Comparison of ENCODE assay signal across 20 cellular contexts in genomic region chr2:56287974-56288373, GRCh38.
A peak's percentile ranks its signal among the peaks of the same experiment; 100 is the strongest.
DNase-seq lines count a peak whose midpoint lies in the region; ATAC-seq, FAIRE-seq and TF ChIP-seq lines count a peak whose summit lies in the region.
"Had no signal": no experiment of that assay in that cellular context is flagged by ENCODE, and none has a peak within 500 bp of the region (broad histone marks: within the 10 kb centered on the region; RNA-seq: fewer than 3 reads in every experiment).

No MANE protein-coding gene starts in this region.

- POLR2A ChIA-PET in endothelial cell of umbilical vein (lab: Charles Lee): no interaction called here

- CTCF ChIA-PET in endothelial cell of umbilical vein (lab: Charles Lee): no interaction called here
- CTCF ChIA-PET in activated naive CD4-positive, alpha-beta T cell treated with anti-CD3 and anti-CD28 coated beads, Interleukin-2, amount 10 ng/mL, durations not matched to agents 7 days and 5 days (lab: Charles Lee): no interaction called here

- H3K9me1 ChIP-seq in endothelial cell of umbilical vein (replicated peaks; ENCODE audit: control insufficient read depth, extremely low read depth, insufficient read depth, low read length): no peaks in the 10 kb centered on the region

- no peak overlapping the region for H3K4me2 ChIP-seq in endothelial cell of umbilical vein (ENCODE audit: insufficient read depth, low read length)

- peak; percentile 43 for DNase-seq in Daoy (ENCODE audit: low read depth)
- peak; percentile 47 for DNase-seq in LHCN-M2 (ENCODE audit: low read depth)
- DNase-seq in endothelial cell of umbilical vein (ENCODE audit: low read depth, low spot score): peak; percentile 20
- DNase-seq in nephron progenitor cell: no peak
- no peak for DNase-seq in upper lobe of right lung
- DNase-seq in activated naive CD4-positive, alpha-beta T cell treated with anti-CD3 and anti-CD28 coated beads, Interleukin-2, amount 10 ng/mL, durations not matched to agents 7 days and 5 days: no peak
- no peak for DNase-seq in stimulated activated CD4-positive, alpha-beta T cell treated with anti-CD3 and anti-CD28 coated beads, Interleukin-12 subunit alpha, Interleukin-12 subunit beta, amount 100 ng/mL, for 4 hours
- DNase-seq: activated CD4-positive, alpha-beta T cell treated with anti-CD3 and anti-CD28 coated beads, Interleukin-2, amount 50 U/mL, for 4 hours; activated naive CD4-positive, alpha-beta T cell treated with anti-CD3 and anti-CD28 coated beads for 36 hours; activated T-cell treated with anti-CD3 and anti-CD28 coated beads for 4 hours; H7; head of caudate nucleus; midbrain; T-helper 1 cell had no signal

- H3K9me3 ChIP-seq in endothelial cell of umbilical vein (replicated peaks; ENCODE audit: control insufficient read depth, insufficient read depth, low read length) (no peaks in the 10 kb centered on the region), upper lobe of right lung (no peaks in the 10 kb centered on the region)

- H3K27me3 ChIP-seq in endothelial cell of umbilical vein (ENCODE audit: control insufficient read depth in 2 of 2, insufficient read depth in 2 of 2, low read length in 2 of 2) (no peaks in the 10 kb centered on the region), upper lobe of right lung (no peaks in the 10 kb centered on the region)
- H3K27me3 ChIP-seq: right atrium auricular region had no signal

- peak overlapping the region; percentile 64 for H3K27ac Mint-ChIP-seq in nephron progenitor cell
- no peak overlapping the region for H3K27ac Mint-ChIP-seq in activated naive CD4-positive, alpha-beta T cell treated with anti-CD3 and anti-CD28 coated beads, Interleukin-2, amount 10 ng/mL, durations not matched to agents 7 days and 5 days
- H3K27ac Mint-ChIP-seq: activated naive CD4-positive, alpha-beta T cell treated with anti-CD3 and anti-CD28 coated beads for 36 hours; dendritic cell treated with granulocyte-macrophage colony-stimulating factor and Interleukin-4, amounts not matched to agents 40 ng/mL and 50 ng/mL, for 4 days had no signal

- H3K4me3 Mint-ChIP-seq in nephron progenitor cell: no peak overlapping the region
- no peak overlapping the region for H3K4me3 Mint-ChIP-seq in activated naive CD4-positive, alpha-beta T cell treated with anti-CD3 and anti-CD28 coated beads, Interleukin-2, amount 10 ng/mL, durations not matched to agents 7 days and 5 days
- H3K4me3 Mint-ChIP-seq: activated naive CD4-positive, alpha-beta T cell treated with anti-CD3 and anti-CD28 coated beads for 36 hours; brain; dendritic cell treated with granulocyte-macrophage colony-stimulating factor and Interleukin-4, amounts not matched to agents 40 ng/mL and 50 ng/mL, for 4 days had no signal

- no peaks in the 10 kb centered on the region for H3K79me2 ChIP-seq in endothelial cell of umbilical vein (ENCODE audit: control insufficient read depth, insufficient read depth, low read length)

- no peak overlapping the region for H3K27ac ChIP-seq in endothelial cell of umbilical vein (ENCODE audit: insufficient read depth, low read depth, low read length)
- H3K27ac ChIP-seq in upper lobe of right lung: no peak overlapping the region
- H3K27ac ChIP-seq: right atrium auricular region had no signal

- no peak for FAIRE-seq in endothelial cell of umbilical vein (lab: Jason Lieb, UNC)
- FAIRE-seq: G401.6 had no signal

- no peak for ATAC-seq in upper lobe of right lung
- ATAC-seq in HG03108 (IDR thresholded peaks at IDR 0.05; ENCODE audit: unreplicated experiment): no peak
- ATAC-seq: Right ventricle myocardium inferior had no signal

- H3K9ac ChIP-seq in endothelial cell of umbilical vein (replicated peaks; ENCODE audit: extremely low read depth, insufficient read depth, low read length): no peak overlapping the region

- no TSS peak for BruUV-seq in endothelial cell of umbilical vein (replicated peaks; lab: Mats Ljungman, UMichigan)

- no peaks in the 10 kb centered on the region for H3K36me3 Mint-ChIP-seq in nephron progenitor cell (ENCODE audit: low read depth)
- no peaks in the 10 kb centered on the region for H3K36me3 Mint-ChIP-seq in activated naive CD4-positive, alpha-beta T cell treated with anti-CD3 and anti-CD28 coated beads, Interleukin-2, amount 10 ng/mL, durations not matched to agents 7 days and 5 days
- H3K36me3 Mint-ChIP-seq: brain had no signal

- no peak for TF ChIP-seq POLR2A in endothelial cell of umbilical vein (IDR thresholded peaks at IDR 0.05; ENCODE audit: low read depth, low read length)

- no peak overlapping the region for H3K4me3 ChIP-seq in endothelial cell of umbilical vein (replicated peaks in 1 of 3; ENCODE audit: insufficient read depth in 1 of 3, low read depth in 1 of 3, low read length in 3 of 3)
- H3K4me3 ChIP-seq in upper lobe of right lung: no peak overlapping the region
- H3K4me3 ChIP-seq: right atrium auricular region had no signal

- peaks cover 12% of the 10 kb centered on the region for H3K4me1 Mint-ChIP-seq in nephron progenitor cell
- no peaks in the 10 kb centered on the region for H3K4me1 Mint-ChIP-seq in activated naive CD4-positive, alpha-beta T cell treated with anti-CD3 and anti-CD28 coated beads, Interleukin-2, amount 10 ng/mL, durations not matched to agents 7 days and 5 days

- intact Hi-C loops in endothelial cell of umbilical vein (cut with micrococcal nuclease) (loop anchor here (5.0 kb wide), 1 partner anchor 101 kb away; no protein-coding TSS in a partner anchor), upper lobe of right lung (cut with DNase I) (no loop called here)

- no peaks in the 10 kb centered on the region for H3K27me3 Mint-ChIP-seq in nephron progenitor cell (ENCODE audit: low read depth, poor library complexity)
- H3K27me3 Mint-ChIP-seq in activated naive CD4-positive, alpha-beta T cell treated with anti-CD3 and anti-CD28 coated beads, Interleukin-2, amount 10 ng/mL, durations not matched to agents 7 days and 5 days: no peaks in the 10 kb centered on the region
- H3K27me3 Mint-ChIP-seq: dendritic cell treated with granulocyte-macrophage colony-stimulating factor and Interleukin-4, amounts not matched to agents 40 ng/mL and 50 ng/mL, for 4 days had no signal

- dilution Hi-C loops in endothelial cell of umbilical vein (cut with MboI; ENCODE audit: extremely low pct_ligation_motif_present, low sequenced_read_pairs): no loop called here

- TF ChIP-seq CTCF in endothelial cell of umbilical vein (IDR thresholded peaks at IDR 0.05; ENCODE audit: extremely low read depth in 1 of 2, insufficient read depth in 1 of 2, low read depth in 1 of 2, low read length in 2 of 2) (no peak), nephron progenitor cell (IDR thresholded peaks at IDR 0.05) (no peak), upper lobe of right lung (IDR thresholded peaks at IDR 0.05) (no peak)

- H3K9me3 Mint-ChIP-seq in nephron progenitor cell: peaks cover 9% of the 10 kb centered on the region
- no peaks in the 10 kb centered on the region for H3K9me3 Mint-ChIP-seq in activated naive CD4-positive, alpha-beta T cell treated with anti-CD3 and anti-CD28 coated beads, Interleukin-2, amount 10 ng/mL, durations not matched to agents 7 days and 5 days

- no peak overlapping the region for H2AFZ ChIP-seq in endothelial cell of umbilical vein (ENCODE audit: low read depth, low read length)

- H3K36me3 ChIP-seq in endothelial cell of umbilical vein (ENCODE audit: control insufficient read depth in 2 of 2, extremely low read depth in 1 of 2, insufficient read depth in 2 of 2, low read length in 2 of 2) (no peaks in the 10 kb centered on the region), upper lobe of right lung (no peaks in the 10 kb centered on the region)
- H3K36me3 ChIP-seq: right atrium auricular region had no signal

- H4K20me1 ChIP-seq in endothelial cell of umbilical vein (replicated peaks; ENCODE audit: control insufficient read depth, extremely low read depth, insufficient read depth, low read length): no peaks in the 10 kb centered on the region

- peaks cover 9% of the 10 kb centered on the region for H3K4me1 ChIP-seq in endothelial cell of umbilical vein (ENCODE audit: control insufficient read depth, extremely low read depth, insufficient read depth, low read length)
- no peaks in the 10 kb centered on the region for H3K4me1 ChIP-seq in upper lobe of right lung
- H3K4me1 ChIP-seq: right atrium auricular region had no signal

TF ChIP-seq in endothelial cell of umbilical vein, 7 proteins besides CTCF, POLR2A, EP300 and RAD21:
- no peak for TF ChIP-seq POLR2AphosphoS5 (IDR thresholded peaks at IDR 0.05; ENCODE audit: insufficient read depth, low read depth, low read length)
- TF ChIP-seq FOS (IDR thresholded peaks at IDR 0.05; ENCODE audit: borderline replicate concordance, insufficient read depth, low read length): peak; percentile 34

Comparison
In these comparisons a context has a peak if more than half of its experiments do, and no peak if none do; other contexts are left out.
1. DNase-seq: peak in Daoy (single experiment), LHCN-M2 (single experiment) and endothelial cell of umbilical vein (single experiment); none in nephron progenitor cell (single experiment), upper lobe of right lung (single experiment), activated naive CD4-positive, alpha-beta T cell treated with anti-CD3 and anti-CD28 coated beads, Interleukin-2, amount 10 ng/mL, durations not matched to agents 7 days and 5 days (single experiment) and stimulated activated CD4-positive, alpha-beta T cell treated with anti-CD3 and anti-CD28 coated beads, Interleukin-12 subunit alpha, Interleukin-12 subunit beta, amount 100 ng/mL, for 4 hours (single experiment).